ENCODE assay signal across 8 cellular contexts in the genomic region with DNA sequence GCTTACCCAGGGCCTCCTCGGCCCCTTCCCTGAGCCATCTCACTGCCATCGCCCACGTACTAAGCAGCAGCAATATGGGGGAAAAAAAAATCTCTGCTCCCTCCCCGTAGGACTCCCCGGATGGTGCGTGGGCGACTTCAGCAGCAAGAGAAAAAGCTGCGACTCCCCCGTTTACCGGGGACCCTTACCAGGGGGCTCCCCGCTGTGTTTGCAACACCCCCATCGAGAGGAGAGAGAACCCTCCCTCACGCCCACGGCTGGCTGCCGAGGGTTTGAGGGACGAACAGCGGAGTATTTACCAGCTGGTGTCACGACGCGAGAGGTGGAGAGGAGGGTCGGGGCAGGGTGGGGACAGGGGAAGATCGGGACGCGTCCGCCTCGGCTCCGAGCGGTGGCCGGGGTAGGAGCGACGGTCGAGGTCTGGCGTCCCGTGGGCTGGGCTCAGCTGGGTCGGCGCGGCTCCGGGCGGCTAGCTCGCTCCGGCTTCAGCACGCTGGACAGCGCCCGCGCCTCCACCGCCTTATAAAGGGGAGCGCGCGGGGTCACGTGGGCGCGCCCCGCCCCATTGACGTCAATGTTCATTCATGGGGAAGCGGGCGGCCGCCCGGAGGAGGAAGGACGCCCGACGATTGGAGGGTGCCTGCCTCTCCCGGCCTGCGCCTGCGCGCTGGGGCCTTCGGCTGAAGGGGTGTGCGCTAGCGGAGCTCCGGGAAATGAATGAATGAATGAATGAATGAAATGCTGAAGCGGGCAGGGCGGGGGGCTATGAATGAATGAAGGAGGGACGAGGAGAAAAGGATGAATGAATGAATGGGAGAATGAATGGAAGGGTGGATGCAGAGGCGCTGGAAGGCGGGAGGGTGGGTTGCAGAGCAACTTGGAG. TPM values are rescaled to one million over a fixed set of nuclear protein-coding genes. Genes with fewer than 3 reads are reported as not detected.
DNase-seq lines count a peak whose midpoint lies in the region; ATAC-seq and FAIRE-seq lines count a peak whose summit lies in the region.

A gene (minus strand): TSS at position 495 of the 883 bp plus-strand sequence. CDS start 726 bp downstream, outside the sequence.

- H3K9ac ChIP-seq in adipocyte (ENCODE audit: low read length) = no peak within 1 kb of the TSS

- peaks cover 20% of the 10 kb centered on the region for H3K4me1 ChIP-seq in adipocyte (ENCODE audit: control insufficient read depth, insufficient read depth, low read length)

- ATAC-seq in HG02798 (IDR thresholded peaks at IDR 0.05; ENCODE audit: poor library complexity, unreplicated experiment) = peak; percentile 87
- ATAC-seq in left cardiac atrium = peak; percentile 89 to 95

- peak within 1 kb of the TSS; percentile 40 for H3K4me3 ChIP-seq in adipocyte (ENCODE audit: low read length)

- no peaks in the 10 kb centered on the region for H3K9me3 ChIP-seq in adipocyte (ENCODE audit: control insufficient read depth, low read length)

- peak; percentile 96 for FAIRE-seq in urothelium cell line (lab: Jason Lieb, UNC)

- peaks cover under 1% of the 10 kb centered on the region for H3K36me3 ChIP-seq in adipocyte (ENCODE audit: control insufficient read depth, insufficient read depth, low read length, severe bottlenecking)

- DNase-seq in GM04504 (ENCODE audit: low read depth) (peak; percentile 88), NCI-H1694 (lab: John Stamatoyannopoulos, UW) (peak; percentile 89), T-helper 1 cell (peak; percentile 83 to 94 (median 89)), adipocyte (ENCODE audit: low read depth) (peak; percentile 96), left cardiac atrium (peak; percentile 96), pulmonary artery endothelial cell (ENCODE audit: low read depth, low spot score) (peak; percentile 67), urothelium cell line (ENCODE audit: low spot score) (peak; percentile 100)

- intact Hi-C loops in left cardiac atrium (cut with DNase I) = no loop called here

- peaks cover 41% of the 10 kb centered on the region for H3K27me3 ChIP-seq in adipocyte (replicated peaks; ENCODE audit: control insufficient read depth, insufficient read depth, low read length)

RNA-seq across cellular contexts. Expression of the gene that starts here (rescaled TPM):
- total RNA-seq in left cardiac atrium = not detected
- total RNA-seq in pulmonary artery endothelial cell = 0.07 TPM in 1 of 2 replicates, not detected in the other

Comparison
In these comparisons a context has a peak if more than half of its experiments do, and no peak if none do; other contexts are left out.
1. Peak in every context shown above with its lines: DNase-seq, ATAC-seq and H3K4me3 ChIP-seq.
2. Peak in DNase-seq and ATAC-seq in left cardiac atrium; RNA of the gene not detected or under 1 TPM.
3. Peak in DNase-seq in pulmonary artery endothelial cell; RNA of the gene not detected or under 1 TPM.